Comparison of ENCODE assay signal across 14 cellular contexts in genomic region chr9:30846644-30847043, GRCh38.
"Had no signal": no experiment of that assay in that cellular context is flagged by ENCODE, and none has a peak within 500 bp of the region (broad histone marks: within the 10 kb centered on the region; RNA-seq: fewer than 3 reads in every experiment).

No MANE protein-coding gene starts in this region.

- H3K4me1 ChIP-seq: heart right ventricle, neural progenitor cell, parathyroid adenoma, psoas muscle, right lobe of liver, suprapubic skin, thyroid gland, upper lobe of left lung, uterus had no signal

- H3K27me3 ChIP-seq: heart right ventricle, neural progenitor cell, right lobe of liver, suprapubic skin, thyroid gland, upper lobe of left lung, uterus had no signal

- H3K27ac ChIP-seq: heart right ventricle, neural progenitor cell, parathyroid adenoma, psoas muscle, right lobe of liver, suprapubic skin, thyroid gland, upper lobe of left lung, uterus had no signal

- H3K9ac ChIP-seq: neural progenitor cell, parathyroid adenoma had no signal

- DNase-seq: effector memory CD4-positive, alpha-beta T cell; heart right ventricle; kidney glomerular epithelial cell; occipital lobe; psoas muscle; retina; right lobe of liver; stimulated activated naive CD4-positive, alpha-beta T cell treated with Interleukin-2 at 50 U/mL for 16 hours; thyroid gland; upper lobe of left lung; uterus had no signal

- H3K9me3 ChIP-seq: psoas muscle, right lobe of liver, suprapubic skin, thyroid gland, upper lobe of left lung, uterus had no signal

- H2AFZ ChIP-seq: neural progenitor cell, parathyroid adenoma had no signal

- H3K4me3 ChIP-seq: heart right ventricle, neural progenitor cell, psoas muscle, right lobe of liver, suprapubic skin, thyroid gland, upper lobe of left lung, uterus had no signal

- H3K4me2 ChIP-seq: neural progenitor cell had no signal

- H3K36me3 ChIP-seq: heart right ventricle, neural progenitor cell, right lobe of liver, suprapubic skin, thyroid gland, upper lobe of left lung, uterus had no signal
